33 cellular contexts compared by ENCODE assay signal in the genomic region with DNA sequence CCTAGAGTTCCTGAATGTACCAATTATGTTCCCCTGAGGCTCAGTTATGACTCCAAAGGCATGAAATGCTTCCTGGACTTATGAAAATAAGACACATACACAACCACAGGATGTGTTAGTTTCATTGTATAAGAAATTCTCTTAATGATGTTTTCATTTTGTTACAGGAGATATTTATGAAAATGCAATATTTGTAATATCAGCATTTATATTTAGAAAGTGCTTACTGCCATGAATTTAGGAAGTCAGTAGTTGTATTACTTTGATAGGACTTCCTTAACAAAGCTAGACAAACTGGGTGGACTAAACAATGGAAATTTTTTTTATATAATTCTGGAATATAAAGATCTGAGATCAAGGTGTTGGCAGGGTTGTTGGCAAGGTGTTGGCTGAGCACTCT.
DNase-seq lines count a peak whose midpoint lies in the region; ATAC-seq, FAIRE-seq and TF ChIP-seq lines count a peak whose summit lies in the region.
"Had no signal": no experiment of that assay in that cellular context is flagged by ENCODE, and none has a peak within 500 bp of the region (broad histone marks: within the 10 kb centered on the region; RNA-seq: fewer than 3 reads in every experiment).

No MANE protein-coding gene starts in this region.

- H3K4ac ChIP-seq in IMR-90 (ENCODE audit: low read depth, low read length), result no peak overlapping the region

- H2AK5ac ChIP-seq in IMR-90 (ENCODE audit: low read depth, low read length), result no peak overlapping the region

- no peak overlapping the region for H2BK5ac ChIP-seq in IMR-90 (ENCODE audit: low read depth, low read length, poor library complexity, severe bottlenecking)

- H4K91ac ChIP-seq in IMR-90 (ENCODE audit: insufficient read depth, low read depth, low read length), result no peak overlapping the region

- no peak overlapping the region for H3K27ac ChIP-seq in HepG2 (ENCODE audit: extremely low read length, insufficient read depth, low read length)
- H3K27ac ChIP-seq in right lobe of liver, result no peak overlapping the region
- no peak overlapping the region for H3K27ac ChIP-seq in A549
- H3K27ac ChIP-seq in IMR-90 (ENCODE audit: insufficient read depth, low read length), result no peak overlapping the region
- H3K27ac ChIP-seq in K562 (ENCODE audit: extremely low read depth, low read depth, low read length), result no peak overlapping the region
- H3K27ac ChIP-seq: 22Rv1; BLaER1; BLaER1 treated with 17β-estradiol and CSF1 and Interleukin-3, amounts not matched to agents 10 nM and 100 nM; C4-2B had no signal

- dilution Hi-C loops in IMR-90 (cut with HindIII; ENCODE audit: low sequenced_read_pairs, unreplicated experiment), result no loop called here

- no peak overlapping the region for H3K23ac ChIP-seq in IMR-90 (ENCODE audit: low read depth, low read length)

- no peaks in the 10 kb centered on the region for H4K20me1 ChIP-seq in HepG2 (ENCODE audit: insufficient read depth, low read length)
- no peaks in the 10 kb centered on the region for H4K20me1 ChIP-seq in IMR-90 (ENCODE audit: insufficient read depth, low read length)
- no peaks in the 10 kb centered on the region for H4K20me1 ChIP-seq in K562 (replicated peaks; ENCODE audit: control insufficient read depth, insufficient read depth, low read length)
- H4K20me1 ChIP-seq: BLaER1; BLaER1 treated with 17β-estradiol and CSF1 and Interleukin-3, amounts not matched to agents 10 nM and 100 nM had no signal

- H3K9ac ChIP-seq in HepG2 (ENCODE audit: insufficient read depth, low read depth, low read length) (no peak overlapping the region), IMR-90 (ENCODE audit: low read depth, low read length) (no peak overlapping the region), K562 (ENCODE audit: insufficient read depth in 1 of 2, low read depth in 2 of 2, low read length in 2 of 2) (no peak overlapping the region)
- H3K9ac ChIP-seq: BLaER1; BLaER1 treated with 17β-estradiol and CSF1 and Interleukin-3, amounts not matched to agents 10 nM and 100 nM had no signal

- DNase-seq in HepG2 (ENCODE audit: low spot score) (no peak), right lobe of liver (no peak), A549 (ENCODE audit: low read depth in 1 of 2, low spot score in 1 of 2) (no peak), IMR-90 (no peak), K562 (ENCODE audit: extremely low read depth in 1 of 4, low spot score in 3 of 4) (no peak), NCI-H2196 treated with DMSO at 0.1 percent for 48 hours (lab: John Stamatoyannopoulos, UW; ENCODE audit: unreplicated experiment) (no peak), GM12892 (ENCODE audit: insufficient read length) (no peak), C1 segment of cervical spinal cord (lab: John Stamatoyannopoulos, UW) (no peak)
- DNase-seq: 8988T; ACHN; AML-193; BE2C; Caco-2; Calu3; CD4-positive, alpha-beta memory T cell; CD4-positive, alpha-beta T cell; CD4-positive, CD25-positive, alpha-beta regulatory T cell; CD8-positive, alpha-beta memory T cell; CD8-positive, alpha-beta T cell; COR-L47; DMS 273 treated with DMSO at 0.1 percent for 48 hours; DMS153; DMS53; DMS79; DMS79 treated with DMSO at 0.1 percent for 48 hours; DND-41; EL had no signal

- H3K4me2 ChIP-seq in HepG2 (ENCODE audit: low read depth, low read length), result no peak overlapping the region
- no peak overlapping the region for H3K4me2 ChIP-seq in A549
- no peak overlapping the region for H3K4me2 ChIP-seq in IMR-90 (ENCODE audit: low read depth, low read length)
- no peak overlapping the region for H3K4me2 ChIP-seq in K562 (ENCODE audit: insufficient read depth, low read length)
- H3K4me2 ChIP-seq: BLaER1; BLaER1 treated with 17β-estradiol and CSF1 and Interleukin-3, amounts not matched to agents 10 nM and 100 nM had no signal

- no peak overlapping the region for H2BK120ac ChIP-seq in IMR-90 (ENCODE audit: low read depth, low read length)

- TF ChIP-seq EP300 in HepG2 (IDR thresholded peaks at IDR 0.05; ENCODE audit: low read depth in 2 of 2, low read length in 2 of 2) (no peak), HepG2 (CRISPR knock-in tag; IDR thresholded peaks at IDR 0.05; ENCODE audit: borderline replicate concordance) (no peak), A549 (IDR thresholded peaks at IDR 0.05) (no peak), K562 (IDR thresholded peaks at IDR 0.05; ENCODE audit: low read length) (no peak)

- H3K79me2 ChIP-seq in HepG2 (ENCODE audit: insufficient read depth, low read length) (no peaks in the 10 kb centered on the region), K562 (ENCODE audit: control insufficient read depth, insufficient read depth, low read length) (no peaks in the 10 kb centered on the region)

- H4K5ac ChIP-seq in IMR-90 (ENCODE audit: low read depth, low read length), result no peak overlapping the region

- in situ Hi-C loops in HepG2 (cut with HindIII; ENCODE audit: extremely low pct_ligation_motif_present, low pct_unique_long_range_greater_than_20kb) (no loop called here), IMR-90 (cut with MboI; ENCODE audit: low sequenced_read_pairs) (no loop called here), K562 (cut with MboI) (no loop called here)

- no peak overlapping the region for H2BK15ac ChIP-seq in IMR-90 (ENCODE audit: low read depth, low read length)

- H3K36me3 ChIP-seq in HepG2 (replicated peaks in 1 of 2; ENCODE audit: control insufficient read depth in 1 of 2, insufficient read depth in 2 of 2, low read length in 2 of 2) (no peaks in the 10 kb centered on the region), right lobe of liver (no peaks in the 10 kb centered on the region), IMR-90 (ENCODE audit: control insufficient read depth, insufficient read depth, low read length) (no peaks in the 10 kb centered on the region), K562 (ENCODE audit: control insufficient read depth, insufficient read depth, low read length) (no peaks in the 10 kb centered on the region)
- H3K36me3 ChIP-seq: BE2C; BLaER1; BLaER1 treated with 17β-estradiol and CSF1 and Interleukin-3, amounts not matched to agents 10 nM and 100 nM had no signal

- no peaks in the 10 kb centered on the region for H3K4me1 ChIP-seq in HepG2 (ENCODE audit: insufficient read depth, low read length)
- H3K4me1 ChIP-seq in right lobe of liver, result no peaks in the 10 kb centered on the region
- H3K4me1 ChIP-seq in A549, result no peaks in the 10 kb centered on the region
- H3K4me1 ChIP-seq in IMR-90 (ENCODE audit: control insufficient read depth, insufficient read depth, low read length), result no peaks in the 10 kb centered on the region
- no peaks in the 10 kb centered on the region for H3K4me1 ChIP-seq in K562 (replicated peaks in 1 of 2; ENCODE audit: control insufficient read depth in 2 of 2, insufficient read depth in 2 of 2, low read length in 2 of 2)
- H3K4me1 ChIP-seq: BE2C; BLaER1 treated with 17β-estradiol and CSF1 and Interleukin-3, amounts not matched to agents 10 nM and 100 nM; Caco-2 had no signal

- H3K79me1 ChIP-seq in IMR-90 (ENCODE audit: low read depth in 1 of 2, low read length in 2 of 2), result no peaks in the 10 kb centered on the region

- H3K14ac ChIP-seq in IMR-90 (replicated peaks; ENCODE audit: low read depth, low read length), result no peak overlapping the region

- FAIRE-seq in HepG2 (lab: Jason Lieb, UNC), result no peak
- FAIRE-seq in A549 (lab: Jason Lieb, UNC), result no peak
- no peak for FAIRE-seq in K562 (lab: Jason Lieb, UNC)
- no peak for FAIRE-seq in GM12892 (lab: Jason Lieb, UNC)
- FAIRE-seq: A204.1, D721Med had no signal

- no peak for TF ChIP-seq RAD21 in HepG2 (CRISPR knock-in tag; IDR thresholded peaks at IDR 0.05)
- no peak for TF ChIP-seq RAD21 in A549 (conservative IDR thresholded peaks at IDR 0.05 in 1 of 2, IDR thresholded peaks at IDR 0.05 in 1 of 2)
- TF ChIP-seq RAD21 in IMR-90 (IDR thresholded peaks at IDR 0.05; ENCODE audit: low read length), result no peak
- TF ChIP-seq RAD21 in K562 (CRISPR knock-in tag; conservative IDR thresholded peaks at IDR 0.05 in 1 of 2, IDR thresholded peaks at IDR 0.05 in 1 of 2), result no peak

- POLR2A ChIA-PET in HepG2 (lab: Yijun Ruan, JAX), result no interaction called here
- POLR2A ChIA-PET in A549 (lab: Yijun Ruan, JAX), result no interaction called here
- POLR2A ChIA-PET in IMR-90 (lab: Charles Lee; ENCODE audit: unreplicated experiment), result no interaction called here
- POLR2A ChIA-PET in K562 (lab: Yijun Ruan, JAX), result no interaction called here

- H3K56ac ChIP-seq in IMR-90 (ENCODE audit: extremely low read depth, insufficient read depth, low read length), result no peak overlapping the region

- no peaks in the 10 kb centered on the region for H3K27me3 ChIP-seq in HepG2 (ENCODE audit: control insufficient read depth in 1 of 2, insufficient read depth in 2 of 2, low read length in 2 of 2)
- H3K27me3 ChIP-seq in right lobe of liver, result no peaks in the 10 kb centered on the region
- H3K27me3 ChIP-seq in IMR-90 (ENCODE audit: control insufficient read depth, insufficient read depth, low read length), result no peaks in the 10 kb centered on the region
- H3K27me3 ChIP-seq in K562 (ENCODE audit: control insufficient read depth in 2 of 2, insufficient read depth in 2 of 2, low read length in 2 of 2), result no peaks in the 10 kb centered on the region
- H3K27me3 ChIP-seq: BE2C; BLaER1; BLaER1 treated with 17β-estradiol and CSF1 and Interleukin-3, amounts not matched to agents 10 nM and 100 nM had no signal

- H2AK9ac ChIP-seq in IMR-90 (replicated peaks; ENCODE audit: low read depth, low read length, poor library complexity), result no peak overlapping the region

- H2BK20ac ChIP-seq in IMR-90 (ENCODE audit: low read depth, low read length), result no peak overlapping the region

- TF ChIP-seq POLR2A in HepG2 (IDR thresholded peaks at IDR 0.05; ENCODE audit: insufficient read depth in 1 of 2, low read depth in 2 of 2, low read length in 2 of 2) (no peak), right lobe of liver (IDR thresholded peaks at IDR 0.05) (no peak), A549 (IDR thresholded peaks at IDR 0.05; ENCODE audit: low read length) (no peak), IMR-90 (IDR thresholded peaks at IDR 0.05; ENCODE audit: low read depth, low read length) (no peak), K562 (conservative IDR thresholded peaks at IDR 0.05) (no peak), GM12892 (IDR thresholded peaks at IDR 0.05; ENCODE audit: low read depth, low read length) (no peak)

- no peak overlapping the region for H2AFZ ChIP-seq in HepG2 (ENCODE audit: low read length)
- H2AFZ ChIP-seq in IMR-90 (replicated peaks; ENCODE audit: low read length, poor library complexity), result no peak overlapping the region
- H2AFZ ChIP-seq in K562 (ENCODE audit: low read depth, low read length), result no peak overlapping the region

- CTCF ChIA-PET in HepG2 (lab: Yijun Ruan, JAX; ENCODE audit: low intra/inter-chr PET ratio, low total read pairs), result no interaction called here
- CTCF ChIA-PET in A549 (lab: Yijun Ruan, JAX), result no interaction called here
- CTCF ChIA-PET in IMR-90 (lab: Yijun Ruan, JAX), result no interaction called here
- CTCF ChIA-PET in K562 (lab: Yijun Ruan, JAX; ENCODE audit: low intra/inter-chr PET ratio), result no interaction called here

- TF ChIP-seq CTCF in HepG2 (CRISPR knock-in tag; IDR thresholded peaks at IDR 0.05) (no peak), right lobe of liver (IDR thresholded peaks at IDR 0.05) (no peak), A549 (IDR thresholded peaks at IDR 0.05) (no peak), IMR-90 (conservative IDR thresholded peaks at IDR 0.05; ENCODE audit: low read depth, low read length) (no peak), K562 (IDR thresholded peaks at IDR 0.05 in 2 of 3, conservative IDR thresholded peaks at IDR 0.05 in 1 of 3; ENCODE audit: insufficient read depth in 2 of 3, low read depth in 1 of 3, low read length in 3 of 3) (no peak)

- intact Hi-C loops in HepG2 (cut with micrococcal nuclease; ENCODE audit: unreplicated experiment) (no loop called here), right lobe of liver (cut with DNase I) (no loop called here), IMR-90 (cut with micrococcal nuclease) (no loop called here), K562 (cut with micrococcal nuclease) (no loop called here)

- H3K9me1 ChIP-seq in IMR-90 (ENCODE audit: insufficient read depth, low read length) (no peaks in the 10 kb centered on the region), K562 (ENCODE audit: control insufficient read depth, insufficient read depth, low read length) (no peaks in the 10 kb centered on the region)

- H4K8ac ChIP-seq in IMR-90 (ENCODE audit: low read depth in 2 of 2, low read length in 2 of 2), result no peak overlapping the region

- no peak overlapping the region for H3K18ac ChIP-seq in IMR-90 (ENCODE audit: low read depth, low read length)

- no peaks in the 10 kb centered on the region for H3K9me3 ChIP-seq in HepG2 (ENCODE audit: low read length)
- H3K9me3 ChIP-seq in right lobe of liver, result no peaks in the 10 kb centered on the region
- H3K9me3 ChIP-seq in A549, result no peaks in the 10 kb centered on the region
- peaks cover 2% of the 10 kb centered on the region; the same call in 1 of the 2 replicates for H3K9me3 ChIP-seq in IMR-90 (ENCODE audit: control insufficient read depth, insufficient read depth, low read length)
- no peaks in the 10 kb centered on the region for H3K9me3 ChIP-seq in K562 (replicated peaks; ENCODE audit: control insufficient read depth, insufficient read depth, low read depth, low read length)
- H3K9me3 ChIP-seq: BE2C, BLaER1, Caco-2 had no signal

- ATAC-seq in HepG2 (no peak), right lobe of liver (no peak), A549 (no peak), IMR-90 (ENCODE audit: low read depth) (no peak), K562 (no peak)
- ATAC-seq: CD8-positive, alpha-beta T cell had no signal

- H3K4me3 ChIP-seq in HepG2 (replicated peaks in 1 of 3; ENCODE audit: insufficient read depth in 1 of 3, low read depth in 2 of 3, low read length in 3 of 3), result no peak overlapping the region
- H3K4me3 ChIP-seq in right lobe of liver, result no peak overlapping the region
- no peak overlapping the region for H3K4me3 ChIP-seq in A549
- H3K4me3 ChIP-seq in IMR-90 (ENCODE audit: insufficient read depth, low read depth, low read length), result no peak overlapping the region
- no peak overlapping the region for H3K4me3 ChIP-seq in K562
- H3K4me3 ChIP-seq: BLaER1; BLaER1 treated with 17β-estradiol and CSF1 and Interleukin-3, amounts not matched to agents 10 nM and 100 nM had no signal

- BruUV-seq in HepG2 (replicated peaks; lab: Mats Ljungman, UMichigan) (no TSS peak), IMR-90 (replicated peaks; lab: Mats Ljungman, UMichigan) (no TSS peak), K562 (replicated peaks; lab: Mats Ljungman, UMichigan) (no TSS peak)
